In genomic region chr11:45537617-45538016, GRCh38 we compare ENCODE assay signal across 12 cellular contexts.
"Had no signal": no experiment of that assay in that cellular context is flagged by ENCODE, and none has a peak within 500 bp of the region (broad histone marks: within the 10 kb centered on the region; RNA-seq: fewer than 3 reads in every experiment).

No MANE protein-coding gene starts in this region.

- H3K27ac Mint-ChIP-seq: activated CD4-positive, alpha-beta memory T cell treated with anti-CD3 and anti-CD28 coated beads for 36 hours; dendritic cell treated with granulocyte-macrophage colony-stimulating factor and Interleukin-4, amounts not matched to agents 40 ng/mL and 50 ng/mL, for 4 days had no signal

- H3K4me1 ChIP-seq: heart right ventricle had no signal

- H3K27ac ChIP-seq: heart right ventricle, thoracic aorta had no signal

- H3K36me3 Mint-ChIP-seq: activated CD4-positive, alpha-beta memory T cell treated with anti-CD3 and anti-CD28 coated beads for 36 hours had no signal

- ATAC-seq: activated CD4-positive, CD25-positive, alpha-beta regulatory T cell treated with anti-CD3 and anti-CD28 coated beads, Interleukin-2, amount 50 U/mL, for 24 hours; stimulated activated naive CD8-positive, alpha-beta T cell treated with anti-CD3 and anti-CD28 coated beads, Interleukin-15, Interleukin-2, amounts not matched to agents 100 U/mL and 50 U/mL, for 24 hours had no signal

- H3K4me3 ChIP-seq: heart right ventricle, thoracic aorta had no signal

- DNase-seq: activated CD4-positive, alpha-beta memory T cell treated with anti-CD3 and anti-CD28 coated beads for 36 hours; activated naive CD4-positive, alpha-beta T cell; central memory CD4-positive, alpha-beta T cell; foreskin melanocyte; islet precursor cell; stimulated activated CD4-positive, alpha-beta T cell treated with anti-CD3 and anti-CD28 coated beads, Interleukin-2, amount 100 ng/mL, for 48 hours; stimulated activated CD8-positive, alpha-beta memory T cell treated with anti-CD3 and anti-CD28 coated beads, Interleukin-4, amount 100 ng/mL, for 48 hours; stimulated activated naive CD8-positive, alpha-beta T cell treated with anti-CD3 and anti-CD28 coated beads, Interleukin-15, Interleukin-2, amounts not matched to agents 100 U/mL and 50 U/mL, for 24 hours had no signal

- H3K36me3 ChIP-seq: heart right ventricle, thoracic aorta had no signal

- H3K9me3 ChIP-seq: heart right ventricle, thoracic aorta had no signal

- H3K9me3 Mint-ChIP-seq: activated CD4-positive, alpha-beta memory T cell treated with anti-CD3 and anti-CD28 coated beads for 36 hours; dendritic cell treated with granulocyte-macrophage colony-stimulating factor and Interleukin-4, amounts not matched to agents 40 ng/mL and 50 ng/mL, for 4 days had no signal

- H3K4me3 Mint-ChIP-seq: activated CD4-positive, alpha-beta memory T cell treated with anti-CD3 and anti-CD28 coated beads for 36 hours; dendritic cell treated with granulocyte-macrophage colony-stimulating factor and Interleukin-4, amounts not matched to agents 40 ng/mL and 50 ng/mL, for 4 days had no signal
